ENCODE assay signal across 8 cellular contexts in genomic region chr17:82228842-82229685, GRCh38. TPM values are rescaled to one million over a fixed set of nuclear protein-coding genes. Genes with fewer than 3 reads are reported as not detected.
DNase-seq lines count a peak whose midpoint lies in the region; ATAC-seq and TF ChIP-seq lines count a peak whose summit lies in the region.

Gene SLC16A3 (plus strand): TSS chr17:82229042. CDS start chr17:82236009, 6,967 bp downstream.

- H4K20me1 ChIP-seq in neural progenitor cell (ENCODE audit: low read depth) = peaks cover 36% of the 10 kb centered on the region

- H3K27ac ChIP-seq in neural progenitor cell (no peak within 1 kb of the TSS), aorta (ENCODE audit: low read depth in 1 of 2, low read length in 2 of 2) (peak within 1 kb of the TSS in 1 of 2 donors; percentile 30)

- intact Hi-C loops in activated T-helper 2 cell treated with anti-CD3 and anti-CD28 coated beads, Interferon-gamma antibody, Interleukin-2, Interleukin-4, amounts not matched to agents 10 μg/mL and 5 μg/mL and 100 μg/mL, durations not matched to agents 14 hours and 24 hours and 36 hours (cut with micrococcal nuclease) = loop anchor here (2.0 kb wide), 1 partner anchor 16 kb away; the partner anchor contains the start of gene CCDC57
- intact Hi-C loops in aorta (cut with DNase I) = no loop called here

- ATAC-seq in HG02763 (IDR thresholded peaks at IDR 0.05; ENCODE audit: unreplicated experiment) (peak; percentile 42), aorta (ENCODE audit: low FRiP score) (peak; percentile 1)

- TF ChIP-seq CTCF in fibroblast of villous mesenchyme (IDR thresholded peaks at IDR 0.05; ENCODE audit: insufficient read depth, low read depth, low read length) = no peak
- TF ChIP-seq CTCF in neural progenitor cell (IDR thresholded peaks at IDR 0.05) = no peak

- H3F3A ChIP-seq in neural progenitor cell (ENCODE audit: low read depth) = peaks cover 39% of the 10 kb centered on the region

- H3K4me2 ChIP-seq in neural progenitor cell = peak within 1 kb of the TSS; percentile 80

- H3K4me1 Mint-ChIP-seq in activated T-helper 2 cell treated with anti-CD3 and anti-CD28 coated beads, Interferon-gamma antibody, Interleukin-2, Interleukin-4, amounts not matched to agents 10 μg/mL and 5 μg/mL and 100 μg/mL, durations not matched to agents 14 hours and 24 hours and 36 hours (ENCODE audit: low read depth) = peaks cover 8% of the 10 kb centered on the region
- H3K4me1 Mint-ChIP-seq in neural progenitor cell = peaks cover 5% of the 10 kb centered on the region

- H3K9me3 ChIP-seq in neural progenitor cell (ENCODE audit: low read depth) (no peaks in the 10 kb centered on the region), aorta (ENCODE audit: control insufficient read depth, low read length) (no peaks in the 10 kb centered on the region)

- H3K36me3 Mint-ChIP-seq in activated T-helper 2 cell treated with anti-CD3 and anti-CD28 coated beads, Interferon-gamma antibody, Interleukin-2, Interleukin-4, amounts not matched to agents 10 μg/mL and 5 μg/mL and 100 μg/mL, durations not matched to agents 14 hours and 24 hours and 36 hours (ENCODE audit: low read depth) = peaks cover 9% of the 10 kb centered on the region
- no peaks in the 10 kb centered on the region for H3K36me3 Mint-ChIP-seq in neural progenitor cell

- no peaks in the 10 kb centered on the region for H3K9me3 Mint-ChIP-seq in activated T-helper 2 cell treated with anti-CD3 and anti-CD28 coated beads, Interferon-gamma antibody, Interleukin-2, Interleukin-4, amounts not matched to agents 10 μg/mL and 5 μg/mL and 100 μg/mL, durations not matched to agents 14 hours and 24 hours and 36 hours
- H3K9me3 Mint-ChIP-seq in neural progenitor cell = peaks cover 3% of the 10 kb centered on the region

- no peaks in the 10 kb centered on the region for H3K27me3 Mint-ChIP-seq in activated T-helper 2 cell treated with anti-CD3 and anti-CD28 coated beads, Interferon-gamma antibody, Interleukin-2, Interleukin-4, amounts not matched to agents 10 μg/mL and 5 μg/mL and 100 μg/mL, durations not matched to agents 14 hours and 24 hours and 36 hours (ENCODE audit: low read depth)
- peaks cover 24% of the 10 kb centered on the region for H3K27me3 Mint-ChIP-seq in neural progenitor cell (ENCODE audit: insufficient read depth, low read depth)

- H2AFZ ChIP-seq in neural progenitor cell (replicated peaks) = peak within 1 kb of the TSS; percentile 87

- H3K36me3 ChIP-seq in neural progenitor cell = no peaks in the 10 kb centered on the region
- H3K36me3 ChIP-seq in aorta (ENCODE audit: control insufficient read depth in 1 of 2, insufficient read depth in 2 of 2, low read length in 1 of 2) = no peaks in the 10 kb centered on the region

- H3K27ac Mint-ChIP-seq in activated T-helper 2 cell treated with anti-CD3 and anti-CD28 coated beads, Interferon-gamma antibody, Interleukin-2, Interleukin-4, amounts not matched to agents 10 μg/mL and 5 μg/mL and 100 μg/mL, durations not matched to agents 14 hours and 24 hours and 36 hours = peak within 1 kb of the TSS; percentile 85
- H3K27ac Mint-ChIP-seq in neural progenitor cell = no peak within 1 kb of the TSS

- H3K4me1 ChIP-seq in neural progenitor cell (peaks cover 21% of the 10 kb centered on the region), aorta (ENCODE audit: control insufficient read depth in 1 of 2, insufficient read depth in 2 of 2, low read length in 2 of 2) (no peaks in the 10 kb centered on the region)

- DNase-seq in DMS153 (lab: John Stamatoyannopoulos, UW) (peak; percentile 21), DMS153 treated with DMSO at 0.1 percent for 48 hours (lab: John Stamatoyannopoulos, UW; ENCODE audit: unreplicated experiment) (no peak), NOMO-1 treated with dmso at 0.1 percent for 144 hours (lab: John Stamatoyannopoulos, UW; ENCODE audit: unreplicated experiment) (peak; percentile 47), fibroblast of villous mesenchyme (ENCODE audit: low read depth) (peak; percentile 81), neural progenitor cell (ENCODE audit: low spot score) (peak; percentile 91), aorta (peak; percentile 89 to 90)
- peak; percentile 67 for DNase-seq in activated T-helper 2 cell treated with anti-CD3 and anti-CD28 coated beads, Interferon-gamma antibody, Interleukin-2, Interleukin-4, amounts not matched to agents 10 μg/mL and 5 μg/mL and 100 μg/mL, durations not matched to agents 14 hours and 24 hours and 36 hours (ENCODE audit: low spot score)

- no peaks in the 10 kb centered on the region for H3K79me2 ChIP-seq in neural progenitor cell (ENCODE audit: low read depth)

- H3K27me3 ChIP-seq in neural progenitor cell (peaks cover 69% of the 10 kb centered on the region), aorta (ENCODE audit: control insufficient read depth in 1 of 2, insufficient read depth in 2 of 2, low read length in 1 of 2) (peaks cover 0 to 3% of the 10 kb centered on the region in 2 donors)

- H3K9ac ChIP-seq in neural progenitor cell = peak within 1 kb of the TSS; percentile 41

- H3K4me3 ChIP-seq in fibroblast of villous mesenchyme (ENCODE audit: low read depth, low read length) = peak within 1 kb of the TSS; percentile 81
- H3K4me3 ChIP-seq in neural progenitor cell = peak within 1 kb of the TSS; percentile 60
- H3K4me3 ChIP-seq in aorta (ENCODE audit: low read length in 2 of 2) = peak within 1 kb of the TSS; percentile 40 to 43

- peak within 1 kb of the TSS; percentile 95 for H3K4me3 Mint-ChIP-seq in activated T-helper 2 cell treated with anti-CD3 and anti-CD28 coated beads, Interferon-gamma antibody, Interleukin-2, Interleukin-4, amounts not matched to agents 10 μg/mL and 5 μg/mL and 100 μg/mL, durations not matched to agents 14 hours and 24 hours and 36 hours (ENCODE audit: low read depth)
- H3K4me3 Mint-ChIP-seq in neural progenitor cell = peak within 1 kb of the TSS; percentile 87

- WGBS in aorta, 2 donors = 2 to 4% methylated on average over 32 to 104 of the region's 104 CpGs

RNA-seq across cellular contexts. Expression of gene SLC16A3, which starts in this region (rescaled TPM):
- total RNA-seq in activated T-helper 2 cell treated with anti-CD3 and anti-CD28 coated beads, Interferon-gamma antibody, Interleukin-2, Interleukin-4, amounts not matched to agents 10 μg/mL and 5 μg/mL and 100 μg/mL, durations not matched to agents 14 hours and 24 hours and 36 hours = 187 and 200 TPM in 2 replicates
- total RNA-seq in fibroblast of villous mesenchyme (131 and 174 TPM in 2 replicates), neural progenitor cell (ENCODE audit: low replicate concordance) (21.0 and 82.9 TPM in 2 replicates), aorta (10 to 100 TPM; 55.6 to 96.9 TPM)
- polyA plus RNA-seq in aorta = 10 to 100 TPM in 1 of 2 donors, 1 to 10 TPM in 1; 7.6 to 20.3 TPM
